ENCODE assay signal across 22 cellular contexts in genomic region chr1:73948021-73948420, GRCh38.
"Had no signal": no experiment of that assay in that cellular context is flagged by ENCODE, and none has a peak within 500 bp of the region (broad histone marks: within the 10 kb centered on the region; RNA-seq: fewer than 3 reads in every experiment).

No MANE protein-coding gene starts in this region.

- H3K36me3 ChIP-seq: breast epithelium, colonic mucosa had no signal

- H3K27ac ChIP-seq: breast epithelium, colonic mucosa had no signal

- H3K4me3 ChIP-seq: breast epithelium, colonic mucosa had no signal

- H3K27me3 ChIP-seq: breast epithelium, colonic mucosa had no signal

- H3K4me1 ChIP-seq: breast epithelium, colonic mucosa had no signal

- DNase-seq: activated B cell treated with CpG ODN at 0.5 μM for 24 hours; activated CD4-positive, alpha-beta T cell treated with anti-CD3 and anti-CD28 coated beads for 1 hour; activated CD4-positive, alpha-beta T cell treated with anti-CD3 and anti-CD28 coated beads, Interleukin-2, amount 10 ng/mL, durations not matched to agents 24 days and 14 days; activated CD4-positive, alpha-beta T cell treated with anti-CD3 and anti-CD28 coated beads, Interleukin-2, amount 50 U/mL, for 48 hours; activated CD8-positive, alpha-beta memory T cell treated with anti-CD3 and anti-CD28 coated beads, Interleukin-2, amount 10 ng/mL, durations not matched to agents 7 days and 5 days; activated effector memory CD4-positive, alpha-beta T cell treated with Interleukin-2 at 50 U/mL for 16 hours; activated naive CD4-positive, alpha-beta T cell; activated T-cell treated with anti-CD3 and anti-CD28 coated beads, Interleukin-2, amount 50 U/mL, for 24 hours; aorta; caudate nucleus; colonic mucosa; Kasumi-1; NCI-H1105 treated with DMSO at 0.1 percent for 48 hours; NCI-H1436 treated with DMSO at 0.1 percent for 48 hours; NCI-H187 treated with DMSO at 0.1 percent for 48 hours; NCI-H2081 treated with DMSO at 0.1 percent for 48 hours; NCI-H2171 treated with DMSO at 0.1 percent for 48 hours; NCI-H524; NCI-H82; T-helper 17 cell; T-helper 9 cell had no signal

- H3K9me3 ChIP-seq: breast epithelium, colonic mucosa had no signal
